19 cellular contexts compared by ENCODE assay signal in genomic region chr2:9329497-9329896, GRCh38.
DNase-seq lines count a peak whose midpoint lies in the region; ATAC-seq and TF ChIP-seq lines count a peak whose summit lies in the region.
"Had no signal": no experiment of that assay in that cellular context is flagged by ENCODE, and none has a peak within 500 bp of the region (broad histone marks: within the 10 kb centered on the region; RNA-seq: fewer than 3 reads in every experiment).

No MANE protein-coding gene starts in this region.

- H3K27me3 Mint-ChIP-seq in mesothelial cell of epicardium (ENCODE audit: low read depth), result no peaks in the 10 kb centered on the region
- no peaks in the 10 kb centered on the region for H3K27me3 Mint-ChIP-seq in progenitor cell of endocrine pancreas

- H3K4me1 Mint-ChIP-seq in mesothelial cell of epicardium, result peaks cover 52% of the 10 kb centered on the region
- H3K4me1 Mint-ChIP-seq in progenitor cell of endocrine pancreas (ENCODE audit: low read depth), result peaks cover 54% of the 10 kb centered on the region
- H3K4me1 Mint-ChIP-seq: CD4-positive, CD25-positive, alpha-beta regulatory T cell had no signal

- H3K9me3 ChIP-seq in ascending aorta, result no peaks in the 10 kb centered on the region

- H3K4me3 ChIP-seq in ascending aorta, result no peak overlapping the region
- H3K4me3 ChIP-seq: GM23248, K562 had no signal

- ATAC-seq in GM21737 (IDR thresholded peaks at IDR 0.05; ENCODE audit: unreplicated experiment), result no peak
- ATAC-seq: K562 had no signal

- peaks cover 0 to 11% of the 10 kb centered on the region in 2 donors for H3K4me1 ChIP-seq in ascending aorta

- DNase-seq in ascending aorta (ENCODE audit: low spot score in 2 of 2) (peak in 1 of 2 donors; percentile 54), mesothelial cell of epicardium (ENCODE audit: low spot score in 2 of 2, unreplicated experiment in 2 of 2) (no peak), progenitor cell of endocrine pancreas (ENCODE audit: low spot score, unreplicated experiment) (no peak), NCI-H187 (lab: John Stamatoyannopoulos, UW) (no peak), HT-29 (ENCODE audit: low spot score) (no peak), NOMO-1 (lab: John Stamatoyannopoulos, UW; ENCODE audit: unreplicated experiment in 2 of 2) (no peak)
- DNase-seq: CD4-positive, CD25-positive, alpha-beta regulatory T cell; DMS79; GM23248; MV-4-11; NCI-H1417; NCI-H2029; NCI-H2171; NCI-H446; NCI-H69; SIG-M5 had no signal

- TF ChIP-seq CTCF in C4-2B (conservative IDR thresholded peaks at IDR 0.05) (no peak), ascending aorta (IDR thresholded peaks at IDR 0.05) (no peak), mesothelial cell of epicardium (IDR thresholded peaks at IDR 0.05; ENCODE audit: unreplicated experiment) (no peak), progenitor cell of endocrine pancreas (IDR thresholded peaks at IDR 0.05; ENCODE audit: unreplicated experiment) (no peak)

- H3K27ac ChIP-seq in C4-2B (peak overlapping the region; percentile 70; the same call in 1 of the 2 replicates), ascending aorta (peak overlapping the region; percentile 28 to 33)
- H3K27ac ChIP-seq: GM23248 had no signal

- H3K36me3 ChIP-seq in ascending aorta, result peaks cover 16 to 17% of the 10 kb centered on the region in 2 donors

- intact Hi-C loops in ascending aorta (cut with DNase I), result no loop called here

- no peaks in the 10 kb centered on the region for H3K27me3 ChIP-seq in ascending aorta

- H3K4me3 Mint-ChIP-seq in mesothelial cell of epicardium (no peak overlapping the region), progenitor cell of endocrine pancreas (ENCODE audit: low read depth) (no peak overlapping the region)
- H3K4me3 Mint-ChIP-seq: CD4-positive, CD25-positive, alpha-beta regulatory T cell had no signal

- H3K9me3 Mint-ChIP-seq in mesothelial cell of epicardium, result no peaks in the 10 kb centered on the region
- H3K9me3 Mint-ChIP-seq in progenitor cell of endocrine pancreas (ENCODE audit: low read depth), result no peaks in the 10 kb centered on the region

- peak overlapping the region; percentile 70 for H3K27ac Mint-ChIP-seq in mesothelial cell of epicardium
- H3K27ac Mint-ChIP-seq in progenitor cell of endocrine pancreas, result peak overlapping the region; percentile 37

- H3K36me3 Mint-ChIP-seq in mesothelial cell of epicardium (peaks cover 12% of the 10 kb centered on the region), progenitor cell of endocrine pancreas (ENCODE audit: insufficient read depth) (peaks cover 26% of the 10 kb centered on the region)
- H3K36me3 Mint-ChIP-seq: CD4-positive, CD25-positive, alpha-beta regulatory T cell had no signal
